11 cellular contexts compared by ENCODE assay signal in the genomic region with DNA sequence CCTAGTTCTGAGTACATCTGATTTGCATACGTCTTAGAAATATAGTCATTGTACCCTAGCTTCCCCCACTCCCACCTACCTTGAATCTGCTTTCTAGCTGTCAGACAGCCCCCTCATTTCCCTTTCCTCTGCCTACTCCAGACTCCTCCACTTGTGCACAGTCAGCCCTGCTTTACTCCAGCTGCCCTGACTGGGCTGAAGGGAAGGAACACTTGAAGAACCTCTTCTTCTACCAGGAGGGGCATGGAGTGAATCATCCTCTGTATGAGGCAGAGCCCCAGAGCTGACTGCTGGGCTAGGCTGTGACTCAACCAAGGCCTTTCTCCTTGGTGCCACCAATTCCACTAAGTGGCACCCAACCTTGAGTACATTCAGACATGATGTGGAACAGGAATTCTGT. TPM values are rescaled to one million over a fixed set of nuclear protein-coding genes. Genes with fewer than 3 reads are reported as not detected.
DNase-seq lines count a peak whose midpoint lies in the region; ATAC-seq and TF ChIP-seq lines count a peak whose summit lies in the region.
"Had no signal": no experiment of that assay in that cellular context is flagged by ENCODE, and none has a peak within 500 bp of the region (broad histone marks: within the 10 kb centered on the region; RNA-seq: fewer than 3 reads in every experiment).

No MANE protein-coding gene starts in this region.

- H3K27ac Mint-ChIP-seq in activated CD4-positive, alpha-beta T cell treated with anti-CD3 and anti-CD28 coated beads, Interleukin-2, amount 10 ng/mL, durations not matched to agents 24 days and 14 days: peak overlapping the region; percentile 83

- H3K27me3 Mint-ChIP-seq in activated CD4-positive, alpha-beta T cell treated with anti-CD3 and anti-CD28 coated beads, Interleukin-2, amount 10 ng/mL, durations not matched to agents 24 days and 14 days: peaks cover 2% of the 10 kb centered on the region

- no peak overlapping the region for H3K4me3 Mint-ChIP-seq in activated CD4-positive, alpha-beta T cell treated with anti-CD3 and anti-CD28 coated beads, Interleukin-2, amount 10 ng/mL, durations not matched to agents 24 days and 14 days
- H3K4me3 Mint-ChIP-seq: neural crest cell had no signal

- no peaks in the 10 kb centered on the region for H3K4me1 ChIP-seq in foreskin keratinocyte

- no peak overlapping the region for H3K27ac ChIP-seq in foreskin keratinocyte
- H3K27ac ChIP-seq: coronary artery had no signal

- H3K4me1 Mint-ChIP-seq in activated CD4-positive, alpha-beta T cell treated with anti-CD3 and anti-CD28 coated beads, Interleukin-2, amount 10 ng/mL, durations not matched to agents 24 days and 14 days: peaks cover 7% of the 10 kb centered on the region
- H3K4me1 Mint-ChIP-seq: neural crest cell had no signal

- no peak for TF ChIP-seq CTCF in foreskin keratinocyte (conservative IDR thresholded peaks at IDR 0.05)

- peak; percentile 12 to 41 for DNase-seq in activated CD4-positive, alpha-beta T cell treated with anti-CD3 and anti-CD28 coated beads for 4 hours
- no peak for DNase-seq in activated CD4-positive, alpha-beta T cell treated with anti-CD3 and anti-CD28 coated beads, Interleukin-2, amount 50 U/mL, for 1 hour
- DNase-seq in activated CD4-positive, alpha-beta T cell treated with anti-CD3 and anti-CD28 coated beads, Interleukin-2, amount 10 ng/mL, durations not matched to agents 24 days and 14 days: no peak
- peak; percentile 35 to 71 for DNase-seq in foreskin keratinocyte
- peak; percentile 13 for DNase-seq in stimulated activated CD8-positive, alpha-beta memory T cell treated with anti-CD3 and anti-CD28 coated beads, Interleukin-4, amount 100 ng/mL, for 24 hours (ENCODE audit: low read depth)
- no peak for DNase-seq in COR-L47 (lab: John Stamatoyannopoulos, UW)
- DNase-seq: NCI-H2227 treated with DMSO at 0.1 percent for 48 hours had no signal

- H3K27me3 ChIP-seq in foreskin keratinocyte: peaks cover 7% of the 10 kb centered on the region

- intact Hi-C loops in activated CD4-positive, alpha-beta T cell treated with anti-CD3 and anti-CD28 coated beads, Interleukin-2, amount 10 ng/mL, durations not matched to agents 24 days and 14 days (cut with micrococcal nuclease): loop anchor here (1.0 kb wide), 1 partner anchor 19 kb away; no protein-coding TSS in a partner anchor

- peak; percentile 99 for ATAC-seq in foreskin keratinocyte
- ATAC-seq in GM18502 (IDR thresholded peaks at IDR 0.05; ENCODE audit: poor library complexity, unreplicated experiment): no peak
- no peak for ATAC-seq in GM21717 (IDR thresholded peaks at IDR 0.05; ENCODE audit: unreplicated experiment)

- H3K36me3 Mint-ChIP-seq in activated CD4-positive, alpha-beta T cell treated with anti-CD3 and anti-CD28 coated beads, Interleukin-2, amount 10 ng/mL, durations not matched to agents 24 days and 14 days (ENCODE audit: low read depth): no peaks in the 10 kb centered on the region

- H3K9me3 Mint-ChIP-seq in activated CD4-positive, alpha-beta T cell treated with anti-CD3 and anti-CD28 coated beads, Interleukin-2, amount 10 ng/mL, durations not matched to agents 24 days and 14 days: no peaks in the 10 kb centered on the region
- H3K9me3 Mint-ChIP-seq: neural crest cell had no signal

RNA-seq across cellular contexts. Expression of a gene that starts 18.1 kb away (rescaled TPM):
- total RNA-seq in activated CD4-positive, alpha-beta T cell treated with anti-CD3 and anti-CD28 coated beads, Interleukin-2, amount 10 ng/mL, durations not matched to agents 24 days and 14 days: 68.1 and 70.4 TPM in 2 replicates
- total RNA-seq in foreskin keratinocyte: 59.1 and 62.2 TPM in 2 replicates
- polyA plus RNA-seq in foreskin keratinocyte: 19.5 and 23.4 TPM in 2 replicates

Comparison
In these comparisons a context has a peak if more than half of its experiments do, and no peak if none do; other contexts are left out.
1. DNase-seq: peak in activated CD4-positive, alpha-beta T cell treated with anti-CD3 and anti-CD28 coated beads for 4 hours (2 of 2), foreskin keratinocyte (2 of 2) and stimulated activated CD8-positive, alpha-beta memory T cell treated with anti-CD3 and anti-CD28 coated beads, Interleukin-4, amount 100 ng/mL, for 24 hours (single experiment); none in activated CD4-positive, alpha-beta T cell treated with anti-CD3 and anti-CD28 coated beads, Interleukin-2, amount 50 U/mL, for 1 hour (single experiment), activated CD4-positive, alpha-beta T cell treated with anti-CD3 and anti-CD28 coated beads, Interleukin-2, amount 10 ng/mL, durations not matched to agents 24 days and 14 days (single experiment) and COR-L47 (single experiment).